In genomic region chr9:38042626-38043359, GRCh38 we compare ENCODE assay signal across 19 cellular contexts. TPM values are rescaled to one million over a fixed set of nuclear protein-coding genes. Genes with fewer than 3 reads are reported as not detected.
DNase-seq lines count a peak whose midpoint lies in the region; ATAC-seq and TF ChIP-seq lines count a peak whose summit lies in the region.
"Had no signal": no experiment of that assay in that cellular context is flagged by ENCODE, and none has a peak within 500 bp of the region (broad histone marks: within the 10 kb centered on the region; RNA-seq: fewer than 3 reads in every experiment).

No MANE protein-coding gene starts in this region.

- H3K9me3 ChIP-seq in SK-N-MC (ENCODE audit: low read depth, low read length) (no peaks in the 10 kb centered on the region), muscle layer of colon (ENCODE audit: low read length) (no peaks in the 10 kb centered on the region), mammary epithelial cell (replicated peaks; ENCODE audit: insufficient read depth, low read length) (no peaks in the 10 kb centered on the region)
- H3K9me3 ChIP-seq: mucosa of descending colon, sigmoid colon, SJSA1 had no signal

- CTCF ChIA-PET in mammary epithelial cell (lab: Charles Lee; ENCODE audit: low non-redundant PET), result no interaction called here

- H3K27me3 ChIP-seq in muscle layer of colon (ENCODE audit: control insufficient read depth in 1 of 2, insufficient read depth in 2 of 2, low read length in 2 of 2) (no peaks in the 10 kb centered on the region), mammary epithelial cell (ENCODE audit: insufficient read depth, low read length) (no peaks in the 10 kb centered on the region)
- H3K27me3 ChIP-seq: sigmoid colon, SJSA1 had no signal

- no peak overlapping the region for H3K4me2 ChIP-seq in mammary epithelial cell (ENCODE audit: insufficient read depth, low read depth, low read length)

- in situ Hi-C loops in mammary epithelial cell (cut with MboI; ENCODE audit: low sequenced_read_pairs in 2 of 2), result no loop called here

- H3K27ac ChIP-seq in SK-N-MC (peak overlapping the region; percentile 65; the same call in 1 of the 2 replicates), epithelial cell of prostate (peak overlapping the region; percentile 98), muscle layer of colon (ENCODE audit: low read depth, low read length) (peak overlapping the region; percentile 35), mammary epithelial cell (ENCODE audit: insufficient read depth, low read depth, low read length) (no peak overlapping the region)
- H3K27ac ChIP-seq: SJSA1 had no signal

- peaks cover 94% of the 10 kb centered on the region for H3K79me2 ChIP-seq in mammary epithelial cell (ENCODE audit: insufficient read depth, low read length)

- H3K36me3 ChIP-seq in SK-N-MC (ENCODE audit: insufficient read depth, low read length) (no peaks in the 10 kb centered on the region), muscle layer of colon (ENCODE audit: insufficient read depth, low read length) (no peaks in the 10 kb centered on the region), mammary epithelial cell (ENCODE audit: insufficient read depth, low read length) (no peaks in the 10 kb centered on the region)
- H3K36me3 ChIP-seq: sigmoid colon had no signal

- ATAC-seq in HG02623 (IDR thresholded peaks at IDR 0.05; ENCODE audit: unreplicated experiment), result no peak
- ATAC-seq in HG02798 (IDR thresholded peaks at IDR 0.05; ENCODE audit: poor library complexity, unreplicated experiment), result no peak
- ATAC-seq: CD8-positive, alpha-beta T cell; mucosa of descending colon had no signal

- 95% methylated on average over 6 of the region's 8 CpGs for WGBS in mammary epithelial cell (ENCODE audit: low coverage, missing lambda C conversion rate)

- no peak overlapping the region for H2AFZ ChIP-seq in mammary epithelial cell (ENCODE audit: low read depth, low read length)

- no TSS peak for BruUV-seq in mammary epithelial cell (replicated peaks; lab: Mats Ljungman, UMichigan)

- dilution Hi-C loops in mammary epithelial cell (cut with HindIII; ENCODE audit: low sequenced_read_pairs), result no loop called here

- TF ChIP-seq CTCF in mammary epithelial cell (conservative IDR thresholded peaks at IDR 0.05 in 1 of 2, IDR thresholded peaks at IDR 0.05 in 1 of 2; ENCODE audit: extremely low read depth in 1 of 2, insufficient read depth in 1 of 2, low read depth in 1 of 2, low read length in 2 of 2), result no peak

- intact Hi-C loops in mammary epithelial cell (cut with micrococcal nuclease), result no loop called here

- H3K4me3 ChIP-seq in SK-N-MC (no peak overlapping the region), muscle layer of colon (ENCODE audit: low read depth in 1 of 2, low read length in 2 of 2) (peak overlapping the region in 1 of 2 donors; percentile 19), mammary epithelial cell (replicated peaks in 1 of 3; ENCODE audit: insufficient read depth in 1 of 3, low read depth in 2 of 3, low read length in 3 of 3) (no peak overlapping the region)
- H3K4me3 ChIP-seq: mucosa of descending colon, sigmoid colon, SJSA1 had no signal

- H3K9ac ChIP-seq in SK-N-MC (ENCODE audit: insufficient read length) (no peak overlapping the region), muscle layer of colon (ENCODE audit: low read length) (no peak overlapping the region), mammary epithelial cell (ENCODE audit: insufficient read depth, low read length) (no peak overlapping the region)

- no peaks in the 10 kb centered on the region for H4K20me1 ChIP-seq in mammary epithelial cell (ENCODE audit: insufficient read depth, low read length)

- DNase-seq in ELF-1 (ENCODE audit: low read depth, low spot score), result peak; percentile 74
- DNase-seq in SK-N-MC (ENCODE audit: low read depth, low spot score), result no peak
- no peak for DNase-seq in epithelial cell of prostate (ENCODE audit: low read depth, low spot score)
- DNase-seq in NCI-H187 (lab: John Stamatoyannopoulos, UW), result no peak
- no peak for DNase-seq in mammary epithelial cell
- DNase-seq: activated CD4-positive, alpha-beta T cell treated with anti-CD3 and anti-CD28 coated beads, Interleukin-2, amount 10 ng/mL, durations not matched to agents 7 days and 5 days; activated naive CD4-positive, alpha-beta T cell treated with anti-CD3 and anti-CD28 coated beads, Interleukin-2, amount 50 U/mL, for 16 hours; activated T-cell treated with anti-CD3 and anti-CD28 coated beads for 4 hours; CD8-positive, alpha-beta T cell; mucosa of descending colon; MV-4-11; NCI-H2081 treated with DMSO at 0.1 percent for 48 hours; NCI-H524; sigmoid colon; stimulated activated CD4-positive, alpha-beta T cell treated with anti-CD3 and anti-CD28 coated beads, Interleukin-1b, Interleukin-23, amount 100 ng/mL, for 48 hours had no signal

- H3K4me1 ChIP-seq in muscle layer of colon (ENCODE audit: insufficient read depth, low read length), result peaks cover 70% of the 10 kb centered on the region
- peaks cover 55% of the 10 kb centered on the region for H3K4me1 ChIP-seq in mammary epithelial cell (ENCODE audit: insufficient read depth, low read length)

RNA-seq across cellular contexts. Expression of gene SHB, which starts 26.2 kb away (rescaled TPM):
- total RNA-seq in mammary epithelial cell, result 10 to 100 TPM; 30.5 to 31.5 TPM
- 14.9 TPM for polyA plus RNA-seq in mammary epithelial cell
- polyA minus RNA-seq in mammary epithelial cell, result 16.7 TPM
- total RNA-seq: activated CD4-positive, alpha-beta T cell treated with anti-CD3 and anti-CD28 coated beads, Interleukin-2, amount 10 ng/mL, durations not matched to agents 7 days and 5 days had no signal
